ENCODE assay signal across 14 cellular contexts in genomic region chr13:94233831-94234230, GRCh38.
DNase-seq lines count a peak whose midpoint lies in the region; ATAC-seq, FAIRE-seq and TF ChIP-seq lines count a peak whose summit lies in the region.
"Had no signal": no experiment of that assay in that cellular context is flagged by ENCODE, and none has a peak within 500 bp of the region (broad histone marks: within the 10 kb centered on the region; RNA-seq: fewer than 3 reads in every experiment).

No MANE protein-coding gene starts in this region.

- WGBS in SK-N-SH (ENCODE audit: low lambda C conversion rate) = 57% methylated on average over 4 of the region's 4 CpGs
- WGBS in lower leg skin, 2 donors = 87 to 89% methylated on average over 4 of the region's 4 CpGs

- H3K4me1 ChIP-seq in SK-N-SH (ENCODE audit: control insufficient read depth in 1 of 2, insufficient read depth in 2 of 2, low read depth in 1 of 2, low read length in 1 of 2) = peaks cover 0 to 15% of the 10 kb centered on the region in 2 experiments; a peak in 2 of 4 replicates
- no peaks in the 10 kb centered on the region for H3K4me1 ChIP-seq in endothelial cell of umbilical vein (ENCODE audit: control insufficient read depth, extremely low read depth, insufficient read depth, low read length)
- H3K4me1 ChIP-seq in osteoblast (ENCODE audit: insufficient read depth, low read length) = peaks cover 21% of the 10 kb centered on the region
- H3K4me1 ChIP-seq in lower lobe of right lung = peaks cover 3% of the 10 kb centered on the region
- H3K4me1 ChIP-seq: Peyer's patch had no signal

- CTCF ChIA-PET in SK-N-SH (lab: Yijun Ruan, JAX) (no interaction called here), endothelial cell of umbilical vein (lab: Charles Lee) (no interaction called here)

- no peak for ATAC-seq in HG03521 (IDR thresholded peaks at IDR 0.05; ENCODE audit: unreplicated experiment)
- no peak for ATAC-seq in lower lobe of right lung
- ATAC-seq: K562 had no signal

- H3K4me3 ChIP-seq in SK-N-SH (ENCODE audit: low read depth in 2 of 2, low read length in 1 of 2) = no peak overlapping the region
- H3K4me3 ChIP-seq in endothelial cell of umbilical vein (replicated peaks in 1 of 3; ENCODE audit: insufficient read depth in 1 of 3, low read depth in 1 of 3, low read length in 3 of 3) = no peak overlapping the region
- H3K4me3 ChIP-seq in osteoblast (ENCODE audit: insufficient read depth, low read length) = no peak overlapping the region
- no peak overlapping the region for H3K4me3 ChIP-seq in lower leg skin (ENCODE audit: low read depth, poor library complexity, severe bottlenecking)
- no peak overlapping the region for H3K4me3 ChIP-seq in lower lobe of right lung
- H3K4me3 ChIP-seq: K562, Peyer's patch had no signal

- intact Hi-C loops in endothelial cell of umbilical vein (cut with micrococcal nuclease) = loop anchor here (5.0 kb wide), 1 partner anchor 78 kb away; no protein-coding TSS in a partner anchor
- intact Hi-C loops in lower leg skin (cut with DNase I; ENCODE audit: low total_unique reads) = no loop called here
- intact Hi-C loops in lower lobe of right lung (cut with DNase I) = no loop called here

- no peak for TF ChIP-seq EP300 in SK-N-SH (IDR thresholded peaks at IDR 0.05; ENCODE audit: borderline replicate concordance in 1 of 2, low read depth in 1 of 2, low read length in 1 of 2)

- H3K4me2 ChIP-seq in SK-N-SH = no peak overlapping the region
- no peak overlapping the region for H3K4me2 ChIP-seq in endothelial cell of umbilical vein (ENCODE audit: insufficient read depth, low read length)
- H3K4me2 ChIP-seq in osteoblast (ENCODE audit: insufficient read depth, low read length) = peak overlapping the region; percentile 77

- peak; percentile 73 for FAIRE-seq in H54 (lab: Jason Lieb, UNC)
- FAIRE-seq in endothelial cell of umbilical vein (lab: Jason Lieb, UNC) = no peak
- FAIRE-seq: GM12892, K562 had no signal

- H3K36me3 ChIP-seq in SK-N-SH (replicated peaks in 1 of 2; ENCODE audit: control insufficient read depth in 1 of 2, insufficient read depth in 2 of 2, low read length in 1 of 2) = no peaks in the 10 kb centered on the region
- no peaks in the 10 kb centered on the region for H3K36me3 ChIP-seq in endothelial cell of umbilical vein (ENCODE audit: control insufficient read depth in 2 of 2, extremely low read depth in 1 of 2, insufficient read depth in 2 of 2, low read length in 2 of 2)
- H3K36me3 ChIP-seq in osteoblast (ENCODE audit: insufficient read depth, low read length) = no peaks in the 10 kb centered on the region
- no peaks in the 10 kb centered on the region for H3K36me3 ChIP-seq in lower lobe of right lung
- H3K36me3 ChIP-seq: Peyer's patch had no signal

- DNase-seq in H54 (ENCODE audit: insufficient read length, low spot score) (no peak), SK-N-SH (no peak), endothelial cell of umbilical vein (ENCODE audit: low read depth, low spot score) (no peak), osteoblast (ENCODE audit: insufficient read length, low spot score, missing footprints) (no peak), NCI-H2107 (lab: John Stamatoyannopoulos, UW) (no peak), lower leg skin (ENCODE audit: low spot score in 2 of 2) (no peak), lower lobe of right lung (no peak)
- DNase-seq: NCI-H1436, NCI-H2081, NCI-H510A treated with DMSO at 0.1 percent for 48 hours, Peyer's patch had no signal

- H3K9ac ChIP-seq in SK-N-SH (peak overlapping the region; percentile 25; the same call in 1 of the 2 replicates), endothelial cell of umbilical vein (replicated peaks; ENCODE audit: extremely low read depth, insufficient read depth, low read length) (no peak overlapping the region)

- H3K79me2 ChIP-seq in SK-N-SH (ENCODE audit: insufficient read depth) (no peaks in the 10 kb centered on the region), endothelial cell of umbilical vein (ENCODE audit: control insufficient read depth, insufficient read depth, low read length) (no peaks in the 10 kb centered on the region), osteoblast (ENCODE audit: insufficient read depth, low read length) (no peaks in the 10 kb centered on the region)

- no peak for TF ChIP-seq CTCF in SK-N-SH (IDR thresholded peaks at IDR 0.05)
- no peak for TF ChIP-seq CTCF in endothelial cell of umbilical vein (IDR thresholded peaks at IDR 0.05; ENCODE audit: extremely low read depth in 1 of 2, insufficient read depth in 1 of 2, low read depth in 1 of 2, low read length in 2 of 2)
- TF ChIP-seq CTCF in osteoblast (IDR thresholded peaks at IDR 0.05; ENCODE audit: extremely low read depth, low read depth, low read length) = no peak
- TF ChIP-seq CTCF in lower leg skin (IDR thresholded peaks at IDR 0.05) = no peak
- TF ChIP-seq CTCF in lower lobe of right lung (IDR thresholded peaks at IDR 0.05) = no peak

- peaks cover 3% of the 10 kb centered on the region for H3F3A ChIP-seq in SK-N-SH (replicated peaks; ENCODE audit: insufficient read depth)

- H3K27ac ChIP-seq in SK-N-SH (ENCODE audit: low read depth in 2 of 2, low read length in 1 of 2) = peak overlapping the region in 1 of 2 experiments; percentile 84; a peak in 2 of 4 replicates
- H3K27ac ChIP-seq in endothelial cell of umbilical vein (ENCODE audit: insufficient read depth, low read depth, low read length) = no peak overlapping the region
- peak overlapping the region; percentile 80 for H3K27ac ChIP-seq in osteoblast (ENCODE audit: low read depth, low read length)
- H3K27ac ChIP-seq in lower lobe of right lung = no peak overlapping the region
- H3K27ac ChIP-seq: Peyer's patch had no signal

- H4K20me1 ChIP-seq in SK-N-SH (ENCODE audit: insufficient read depth) (no peaks in the 10 kb centered on the region), endothelial cell of umbilical vein (replicated peaks; ENCODE audit: control insufficient read depth, extremely low read depth, insufficient read depth, low read length) (no peaks in the 10 kb centered on the region), osteoblast (ENCODE audit: insufficient read depth, low read length) (no peaks in the 10 kb centered on the region)

- dilution Hi-C loops in endothelial cell of umbilical vein (cut with MboI; ENCODE audit: extremely low pct_ligation_motif_present, low sequenced_read_pairs) = no loop called here

- no peaks in the 10 kb centered on the region for H3K9me2 ChIP-seq in SK-N-SH

- no peak for TF ChIP-seq RAD21 in SK-N-SH (IDR thresholded peaks at IDR 0.05; ENCODE audit: low read length)

- no peaks in the 10 kb centered on the region for H3K27me3 ChIP-seq in SK-N-SH (ENCODE audit: insufficient read depth)
- no peaks in the 10 kb centered on the region for H3K27me3 ChIP-seq in endothelial cell of umbilical vein (ENCODE audit: control insufficient read depth in 2 of 2, insufficient read depth in 2 of 2, low read length in 2 of 2)
- no peaks in the 10 kb centered on the region for H3K27me3 ChIP-seq in osteoblast (ENCODE audit: insufficient read depth, low read length)
- no peaks in the 10 kb centered on the region for H3K27me3 ChIP-seq in lower lobe of right lung (ENCODE audit: low read depth)
- H3K27me3 ChIP-seq: Peyer's patch had no signal

- BruUV-seq in endothelial cell of umbilical vein (replicated peaks; lab: Mats Ljungman, UMichigan) = TSS peak; percentile 52

- H2AFZ ChIP-seq in SK-N-SH (ENCODE audit: low read depth) (peak overlapping the region; percentile 19; the same call in 1 of the 2 replicates), endothelial cell of umbilical vein (ENCODE audit: low read depth, low read length) (no peak overlapping the region), osteoblast (ENCODE audit: low read length) (peak overlapping the region; percentile 32)

- H3K9me3 ChIP-seq in SK-N-SH (no peaks in the 10 kb centered on the region), endothelial cell of umbilical vein (replicated peaks; ENCODE audit: control insufficient read depth, insufficient read depth, low read length) (no peaks in the 10 kb centered on the region), osteoblast (ENCODE audit: low read depth, low read length) (no peaks in the 10 kb centered on the region), lower lobe of right lung (no peaks in the 10 kb centered on the region)
- H3K9me3 ChIP-seq: Peyer's patch had no signal

- POLR2A ChIA-PET in SK-N-SH (lab: Yijun Ruan, JAX) = no interaction called here
- POLR2A ChIA-PET in endothelial cell of umbilical vein (lab: Charles Lee) = no interaction called here

- H3K9me1 ChIP-seq in endothelial cell of umbilical vein (replicated peaks; ENCODE audit: control insufficient read depth, extremely low read depth, insufficient read depth, low read length) = no peaks in the 10 kb centered on the region

- TF ChIP-seq POLR2A in H54 (IDR thresholded peaks at IDR 0.05; ENCODE audit: low read depth, low read length) = no peak
- no peak for TF ChIP-seq POLR2A in endothelial cell of umbilical vein (IDR thresholded peaks at IDR 0.05; ENCODE audit: low read depth, low read length)
- TF ChIP-seq POLR2A in lower leg skin (IDR thresholded peaks at IDR 0.05) = no peak

TF ChIP-seq in SK-N-SH, 30 proteins besides CTCF, POLR2A, EP300 and RAD21 (continues in another document):
- TF ChIP-seq MEF2A (IDR thresholded peaks at IDR 0.05; ENCODE audit: borderline replicate concordance, low read depth) (no peak), FOSL2 (IDR thresholded peaks at IDR 0.05; ENCODE audit: borderline replicate concordance, low read depth) (no peak), ELF1 (IDR thresholded peaks at IDR 0.05) (no peak)

TF ChIP-seq in endothelial cell of umbilical vein, 7 proteins besides CTCF, POLR2A, EP300 and RAD21:
- TF ChIP-seq POLR2AphosphoS5 (IDR thresholded peaks at IDR 0.05; ENCODE audit: insufficient read depth, low read depth, low read length) (no peak), JUN (IDR thresholded peaks at IDR 0.05; ENCODE audit: borderline replicate concordance, insufficient read depth, insufficient read length, low read depth) (no peak), FOS (IDR thresholded peaks at IDR 0.05; ENCODE audit: borderline replicate concordance, insufficient read depth, low read length) (no peak), EZH2 (IDR thresholded peaks at IDR 0.05; ENCODE audit: borderline replicate concordance, low read depth, low read length, severe bottlenecking) (no peak), GATA2 (IDR thresholded peaks at IDR 0.05; ENCODE audit: insufficient read depth, insufficient read length, low read depth, low read length) (no peak), MAX (IDR thresholded peaks at IDR 0.05; ENCODE audit: insufficient read depth, insufficient read length) (no peak)
